ENCODE assay signal across 9 cellular contexts in the genomic region with DNA sequence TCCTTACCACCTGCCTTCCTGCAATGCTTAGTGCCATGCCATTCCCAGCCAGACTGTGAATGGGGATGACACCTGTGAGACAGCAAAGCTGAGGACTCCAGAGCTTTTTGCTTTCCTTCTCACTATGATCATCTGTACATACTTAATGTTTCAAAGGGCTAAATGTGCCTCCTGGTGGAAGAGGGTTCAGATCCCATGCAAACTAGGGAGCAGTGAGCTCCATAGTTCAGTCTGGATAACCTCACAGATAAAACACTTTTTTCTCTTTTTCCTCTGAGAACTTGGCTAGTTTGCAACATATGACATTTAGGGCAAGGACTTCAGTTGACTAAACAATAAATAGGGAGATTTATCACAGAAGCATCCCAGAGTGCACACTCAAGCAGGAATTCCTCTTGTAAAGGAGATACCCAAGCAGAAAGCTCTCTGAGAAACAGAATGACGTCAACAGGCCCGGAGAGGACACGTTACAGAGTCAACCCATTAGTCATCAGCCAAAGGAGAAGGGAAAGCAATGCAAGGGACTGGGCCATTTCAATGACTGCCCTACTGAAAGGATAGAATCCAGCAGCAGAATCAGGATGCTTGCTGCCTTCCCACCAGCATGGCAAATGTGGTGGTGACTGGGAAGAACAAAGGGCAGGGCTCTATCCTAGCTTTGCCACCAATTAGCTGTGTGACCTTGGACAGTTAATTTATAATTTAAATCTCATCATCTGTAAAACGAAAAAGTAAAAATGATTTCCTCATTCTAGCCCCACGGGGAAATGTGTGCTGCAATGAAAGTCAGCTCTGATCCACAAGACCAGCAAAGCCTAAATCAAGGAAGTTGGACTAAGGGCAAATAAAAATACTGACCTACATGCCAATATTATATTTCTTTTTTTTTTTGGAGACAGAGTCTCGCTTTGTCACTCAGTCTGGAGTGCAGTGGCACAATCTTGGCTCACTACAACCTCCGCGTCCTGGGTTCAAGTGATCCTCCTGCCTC.
A peak's percentile ranks its signal among the peaks of the same experiment; 100 is the strongest.
DNase-seq lines count a peak whose midpoint lies in the region; FAIRE-seq and TF ChIP-seq lines count a peak whose summit lies in the region.
"Had no signal": no experiment of that assay in that cellular context is flagged by ENCODE, and none has a peak within 500 bp of the region (broad histone marks: within the 10 kb centered on the region; RNA-seq: fewer than 3 reads in every experiment).

No MANE protein-coding gene starts in this region.

- CTCF ChIA-PET in activated CD4-positive, alpha-beta T cell treated with anti-CD3 and anti-CD28 coated beads, Interleukin-2, amount 10 ng/mL, durations not matched to agents 7 days and 5 days (lab: Charles Lee): interaction anchor here (0.6 kb wide), 4 partner anchors 35 to 1203 kb away, joined by 3 to 4 read pairs (median 3); no protein-coding TSS in a partner anchor

- intact Hi-C loops in transverse colon (cut with DNase I; ENCODE audit: low total_unique reads): no loop called here

- no peaks in the 10 kb centered on the region for H3K27me3 Mint-ChIP-seq in activated CD4-positive, alpha-beta T cell treated with anti-CD3 and anti-CD28 coated beads, Interleukin-2, amount 10 ng/mL, durations not matched to agents 7 days and 5 days

- H3K27me3 ChIP-seq in brain microvascular endothelial cell (replicated peaks) (no peaks in the 10 kb centered on the region), transverse colon (no peaks in the 10 kb centered on the region), Peyer's patch (no peaks in the 10 kb centered on the region)

- H3K27ac Mint-ChIP-seq in activated CD4-positive, alpha-beta T cell treated with anti-CD3 and anti-CD28 coated beads, Interleukin-2, amount 10 ng/mL, durations not matched to agents 7 days and 5 days: no peak overlapping the region

- peak; percentile 31 for TF ChIP-seq EP300 in transverse colon (IDR thresholded peaks at IDR 0.05; ENCODE audit: low read depth)

- POLR2A ChIA-PET in activated CD4-positive, alpha-beta T cell treated with anti-CD3 and anti-CD28 coated beads, Interleukin-2, amount 10 ng/mL, durations not matched to agents 7 days and 5 days (lab: Charles Lee): interaction anchor here (0.6 kb wide), 1 partner anchor 82 kb away, joined by 3 read pairs; no protein-coding TSS in a partner anchor

- DNase-seq in HTR-8/SVneo (ENCODE audit: insufficient read length, low spot score) (peak; percentile 98), brain microvascular endothelial cell (peak; percentile 99), kidney tubule cell (ENCODE audit: low spot score) (peak; percentile 73), transverse colon (peak; percentile 40), Peyer's patch (no peak), superior temporal gyrus (ENCODE audit: extremely low spot score) (no peak)
- DNase-seq in activated CD4-positive, alpha-beta T cell treated with anti-CD3 and anti-CD28 coated beads, Interleukin-2, amount 10 ng/mL, durations not matched to agents 7 days and 5 days: no peak
- DNase-seq: activated CD4-positive, alpha-beta T cell treated with anti-CD3 and anti-CD28 coated beads for 4 hours had no signal

- peak; percentile 39 for TF ChIP-seq CTCF in brain microvascular endothelial cell (IDR thresholded peaks at IDR 0.05; ENCODE audit: low read depth, low read length, missing control alignments)
- TF ChIP-seq CTCF in transverse colon (IDR thresholded peaks at IDR 0.05): no peak
- TF ChIP-seq CTCF in Peyer's patch (IDR thresholded peaks at IDR 0.05): no peak

- no peak overlapping the region for H3K4me3 Mint-ChIP-seq in activated CD4-positive, alpha-beta T cell treated with anti-CD3 and anti-CD28 coated beads, Interleukin-2, amount 10 ng/mL, durations not matched to agents 7 days and 5 days

- WGBS in transverse colon (ENCODE audit: low coverage in 1 of 2), 2 donors: 73 to 75% methylated on average over 7 to 8 of the region's 8 CpGs

- H3K9me3 ChIP-seq in transverse colon: no peaks in the 10 kb centered on the region
- no peaks in the 10 kb centered on the region for H3K9me3 ChIP-seq in Peyer's patch

- H3K27ac ChIP-seq in brain microvascular endothelial cell (peak overlapping the region; percentile 93), transverse colon (peak overlapping the region; percentile 65 to 77 (median 74)), Peyer's patch (peak overlapping the region in 2 of 4 donors; percentile 30 to 48)

- no peaks in the 10 kb centered on the region for H3K9me3 Mint-ChIP-seq in activated CD4-positive, alpha-beta T cell treated with anti-CD3 and anti-CD28 coated beads, Interleukin-2, amount 10 ng/mL, durations not matched to agents 7 days and 5 days

- TF ChIP-seq POLR2A in transverse colon (IDR thresholded peaks at IDR 0.05) (no peak), Peyer's patch (IDR thresholded peaks at IDR 0.05) (no peak)

- no peak overlapping the region for H3K4me3 ChIP-seq in brain microvascular endothelial cell (ENCODE audit: low read depth, low read length)
- H3K4me3 ChIP-seq in transverse colon: no peak overlapping the region
- H3K4me3 ChIP-seq in Peyer's patch: no peak overlapping the region

- peaks cover 14% of the 10 kb centered on the region for H3K4me1 Mint-ChIP-seq in activated CD4-positive, alpha-beta T cell treated with anti-CD3 and anti-CD28 coated beads, Interleukin-2, amount 10 ng/mL, durations not matched to agents 7 days and 5 days

- H3K4me1 ChIP-seq in transverse colon (peaks cover 0 to 13% (median 5%) of the 10 kb centered on the region in 4 donors), Peyer's patch (no peaks in the 10 kb centered on the region)

- H3K36me3 ChIP-seq in brain microvascular endothelial cell (replicated peaks): peaks cover 14% of the 10 kb centered on the region
- peaks cover 0 to 21% (median 10%) of the 10 kb centered on the region in 4 donors for H3K36me3 ChIP-seq in transverse colon
- H3K36me3 ChIP-seq in Peyer's patch: peaks cover 0 to 52% (median 0%) of the 10 kb centered on the region in 3 donors

- in situ Hi-C loops in brain microvascular endothelial cell (cut with HindIII; ENCODE audit: low pct_ligation_motif_present, low sequenced_read_pairs) (no loop called here), transverse colon (cut with MboI; ENCODE audit: low pct_ligation_motif_present in 1 of 4, low pct_unique_long_range_greater_than_20kb in 1 of 4, low sequenced_read_pairs in 3 of 4) (no loop called here)

- peak; percentile 99 for FAIRE-seq in HTR-8/SVneo (lab: Jason Lieb, UNC)
- FAIRE-seq: endometrium had no signal

- peaks cover 48% of the 10 kb centered on the region for H3K36me3 Mint-ChIP-seq in activated CD4-positive, alpha-beta T cell treated with anti-CD3 and anti-CD28 coated beads, Interleukin-2, amount 10 ng/mL, durations not matched to agents 7 days and 5 days (ENCODE audit: low read depth)

Comparison
In these comparisons a context has a peak if more than half of its experiments do, and no peak if none do; other contexts are left out.
1. DNase-seq: peak in HTR-8/SVneo (single experiment), brain microvascular endothelial cell (single experiment), kidney tubule cell (single experiment) and transverse colon (single experiment); none in activated CD4-positive, alpha-beta T cell treated with anti-CD3 and anti-CD28 coated beads, Interleukin-2, amount 10 ng/mL, durations not matched to agents 7 days and 5 days (single experiment), Peyer's patch (0 of 3) and superior temporal gyrus (single experiment).